ENCODE assay signal across 1 cellular context in genomic region chr6:20212392-20213111, GRCh38.
TF ChIP-seq lines count a peak whose summit lies in the region.

A gene with protein sequence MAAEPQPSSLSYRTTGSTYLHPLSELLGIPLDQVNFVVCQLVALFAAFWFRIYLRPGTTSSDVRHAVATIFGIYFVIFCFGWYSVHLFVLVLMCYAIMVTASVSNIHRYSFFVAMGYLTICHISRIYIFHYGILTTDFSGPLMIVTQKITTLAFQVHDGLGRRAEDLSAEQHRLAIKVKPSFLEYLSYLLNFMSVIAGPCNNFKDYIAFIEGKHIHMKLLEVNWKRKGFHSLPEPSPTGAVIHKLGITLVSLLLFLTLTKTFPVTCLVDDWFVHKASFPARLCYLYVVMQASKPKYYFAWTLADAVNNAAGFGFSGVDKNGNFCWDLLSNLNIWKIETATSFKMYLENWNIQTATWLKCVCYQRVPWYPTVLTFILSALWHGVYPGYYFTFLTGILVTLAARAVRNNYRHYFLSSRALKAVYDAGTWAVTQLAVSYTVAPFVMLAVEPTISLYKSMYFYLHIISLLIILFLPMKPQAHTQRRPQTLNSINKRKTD (minus strand): TSS chr6:20212469. CDS start chr6:20212234, 235 bp downstream.

TF ChIP-seq in K562, 482 proteins besides CTCF, POLR2A, EP300 and RAD21 (continued from another document and continues in another):
- no peak for TF ChIP-seq POLR3A (IDR thresholded peaks at IDR 0.05; ENCODE audit: borderline replicate concordance, extremely low read depth, insufficient read depth, insufficient read length)
- TF ChIP-seq HSF4 (CRISPR knock-in tag; IDR thresholded peaks at IDR 0.05; ENCODE audit: borderline replicate concordance) = no peak
- TF ChIP-seq, protein P1, sequence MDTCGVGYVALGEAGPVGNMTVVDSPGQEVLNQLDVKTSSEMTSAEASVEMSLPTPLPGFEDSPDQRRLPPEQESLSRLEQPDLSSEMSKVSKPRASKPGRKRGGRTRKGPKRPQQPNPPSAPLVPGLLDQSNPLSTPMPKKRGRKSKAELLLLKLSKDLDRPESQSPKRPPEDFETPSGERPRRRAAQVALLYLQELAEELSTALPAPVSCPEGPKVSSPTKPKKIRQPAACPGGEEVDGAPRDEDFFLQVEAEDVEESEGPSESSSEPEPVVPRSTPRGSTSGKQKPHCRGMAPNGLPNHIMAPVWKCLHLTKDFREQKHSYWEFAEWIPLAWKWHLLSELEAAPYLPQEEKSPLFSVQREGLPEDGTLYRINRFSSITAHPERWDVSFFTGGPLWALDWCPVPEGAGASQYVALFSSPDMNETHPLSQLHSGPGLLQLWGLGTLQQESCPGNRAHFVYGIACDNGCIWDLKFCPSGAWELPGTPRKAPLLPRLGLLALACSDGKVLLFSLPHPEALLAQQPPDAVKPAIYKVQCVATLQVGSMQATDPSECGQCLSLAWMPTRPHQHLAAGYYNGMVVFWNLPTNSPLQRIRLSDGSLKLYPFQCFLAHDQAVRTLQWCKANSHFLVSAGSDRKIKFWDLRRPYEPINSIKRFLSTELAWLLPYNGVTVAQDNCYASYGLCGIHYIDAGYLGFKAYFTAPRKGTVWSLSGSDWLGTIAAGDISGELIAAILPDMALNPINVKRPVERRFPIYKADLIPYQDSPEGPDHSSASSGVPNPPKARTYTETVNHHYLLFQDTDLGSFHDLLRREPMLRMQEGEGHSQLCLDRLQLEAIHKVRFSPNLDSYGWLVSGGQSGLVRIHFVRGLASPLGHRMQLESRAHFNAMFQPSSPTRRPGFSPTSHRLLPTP (IDR thresholded peaks at IDR 0.05; ENCODE audit: borderline replicate concordance, extremely low read depth, insufficient read length) = no peak
- TF ChIP-seq E4F1 (CRISPR knock-in tag; IDR thresholded peaks at IDR 0.05; ENCODE audit: borderline replicate concordance) = no peak
- no peak for TF ChIP-seq ETV6 (IDR thresholded peaks at IDR 0.05; ENCODE audit: borderline replicate concordance in 1 of 2, low read depth in 2 of 2, low read length in 1 of 2)
- no peak for TF ChIP-seq ETV6 (CRISPR knock-in tag; IDR thresholded peaks at IDR 0.05; ENCODE audit: borderline replicate concordance)
- TF ChIP-seq, protein P2, sequence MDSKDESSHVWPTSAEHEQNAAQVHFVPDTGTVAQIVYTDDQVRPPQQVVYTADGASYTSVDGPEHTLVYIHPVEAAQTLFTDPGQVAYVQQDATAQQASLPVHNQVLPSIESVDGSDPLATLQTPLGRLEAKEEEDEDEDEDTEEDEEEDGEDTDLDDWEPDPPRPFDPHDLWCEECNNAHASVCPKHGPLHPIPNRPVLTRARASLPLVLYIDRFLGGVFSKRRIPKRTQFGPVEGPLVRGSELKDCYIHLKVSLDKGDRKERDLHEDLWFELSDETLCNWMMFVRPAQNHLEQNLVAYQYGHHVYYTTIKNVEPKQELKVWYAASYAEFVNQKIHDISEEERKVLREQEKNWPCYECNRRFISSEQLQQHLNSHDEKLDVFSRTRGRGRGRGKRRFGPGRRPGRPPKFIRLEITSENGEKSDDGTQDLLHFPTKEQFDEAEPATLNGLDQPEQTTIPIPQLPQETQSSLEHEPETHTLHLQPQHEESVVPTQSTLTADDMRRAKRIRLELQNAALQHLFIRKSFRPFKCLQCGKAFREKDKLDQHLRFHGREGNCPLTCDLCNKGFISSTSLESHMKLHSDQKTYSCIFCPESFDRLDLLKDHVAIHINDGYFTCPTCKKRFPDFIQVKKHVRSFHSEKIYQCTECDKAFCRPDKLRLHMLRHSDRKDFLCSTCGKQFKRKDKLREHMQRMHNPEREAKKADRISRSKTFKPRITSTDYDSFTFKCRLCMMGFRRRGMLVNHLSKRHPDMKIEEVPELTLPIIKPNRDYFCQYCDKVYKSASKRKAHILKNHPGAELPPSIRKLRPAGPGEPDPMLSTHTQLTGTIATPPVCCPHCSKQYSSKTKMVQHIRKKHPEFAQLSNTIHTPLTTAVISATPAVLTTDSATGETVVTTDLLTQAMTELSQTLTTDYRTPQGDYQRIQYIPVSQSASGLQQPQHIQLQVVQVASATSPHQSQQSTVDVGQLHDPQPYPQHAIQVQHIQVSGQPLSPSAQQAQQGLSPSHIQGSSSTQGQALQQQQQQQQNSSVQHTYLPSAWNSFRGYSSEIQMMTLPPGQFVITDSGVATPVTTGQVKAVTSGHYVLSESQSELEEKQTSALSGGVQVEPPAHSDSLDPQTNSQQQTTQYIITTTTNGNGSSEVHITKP (IDR thresholded peaks at IDR 0.05; ENCODE audit: partially characterized antibody) = peak; percentile 87
- no peak for TF ChIP-seq ZNF766 (CRISPR knock-in tag; conservative IDR thresholded peaks at IDR 0.05)
- TF ChIP-seq ZHX1 (conservative IDR thresholded peaks at IDR 0.05; ENCODE audit: low read length) = no peak
- no peak for TF ChIP-seq SMARCA5 (IDR thresholded peaks at IDR 0.05)
- no peak; the same call in 1 of the 2 replicates for TF ChIP-seq FOXP1 (CRISPR knock-in tag; IDR thresholded peaks at IDR 0.05)
- TF ChIP-seq RFX1 (IDR thresholded peaks at IDR 0.05) = no peak
- TF ChIP-seq, protein P3, sequence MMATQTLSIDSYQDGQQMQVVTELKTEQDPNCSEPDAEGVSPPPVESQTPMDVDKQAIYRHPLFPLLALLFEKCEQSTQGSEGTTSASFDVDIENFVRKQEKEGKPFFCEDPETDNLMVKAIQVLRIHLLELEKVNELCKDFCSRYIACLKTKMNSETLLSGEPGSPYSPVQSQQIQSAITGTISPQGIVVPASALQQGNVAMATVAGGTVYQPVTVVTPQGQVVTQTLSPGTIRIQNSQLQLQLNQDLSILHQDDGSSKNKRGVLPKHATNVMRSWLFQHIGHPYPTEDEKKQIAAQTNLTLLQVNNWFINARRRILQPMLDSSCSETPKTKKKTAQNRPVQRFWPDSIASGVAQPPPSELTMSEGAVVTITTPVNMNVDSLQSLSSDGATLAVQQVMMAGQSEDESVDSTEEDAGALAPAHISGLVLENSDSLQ (IDR thresholded peaks at IDR 0.05) = no peak
- TF ChIP-seq NR4A1 (CRISPR knock-in tag; IDR thresholded peaks at IDR 0.05) = 0 out of 2 replicates have a peak, but pooled peaks have one; percentile 4
- no peak for TF ChIP-seq NR4A1 (tag; IDR thresholded peaks at IDR 0.05)
- TF ChIP-seq KHSRP (IDR thresholded peaks at IDR 0.05) = no peak
- TF ChIP-seq KLF1 (tag; IDR thresholded peaks at IDR 0.05) = no peak; the same call in 1 of the 2 replicates
- 0 out of 2 replicates have a peak, but pooled peaks have one; percentile 18 for TF ChIP-seq HDAC8 (tag; IDR thresholded peaks at IDR 0.05)
- TF ChIP-seq KDM4B (IDR thresholded peaks at IDR 0.05; ENCODE audit: borderline replicate concordance in 2 of 2, low read depth in 1 of 2) = no peak; a peak in 1 of 4 replicates
- no peak for TF ChIP-seq ARID3A (IDR thresholded peaks at IDR 0.05; ENCODE audit: borderline replicate concordance, low read depth, low read length)
- no peak for TF ChIP-seq MIER1 (IDR thresholded peaks at IDR 0.05; ENCODE audit: low read depth)
- peak; percentile 23; the same call in 1 of the 2 replicates for TF ChIP-seq SPI1 (IDR thresholded peaks at IDR 0.05; ENCODE audit: borderline replicate concordance, low read depth, low read length)
- no peak for TF ChIP-seq DDX20 (tag; IDR thresholded peaks at IDR 0.05; ENCODE audit: low read depth)
- TF ChIP-seq, protein P4, sequence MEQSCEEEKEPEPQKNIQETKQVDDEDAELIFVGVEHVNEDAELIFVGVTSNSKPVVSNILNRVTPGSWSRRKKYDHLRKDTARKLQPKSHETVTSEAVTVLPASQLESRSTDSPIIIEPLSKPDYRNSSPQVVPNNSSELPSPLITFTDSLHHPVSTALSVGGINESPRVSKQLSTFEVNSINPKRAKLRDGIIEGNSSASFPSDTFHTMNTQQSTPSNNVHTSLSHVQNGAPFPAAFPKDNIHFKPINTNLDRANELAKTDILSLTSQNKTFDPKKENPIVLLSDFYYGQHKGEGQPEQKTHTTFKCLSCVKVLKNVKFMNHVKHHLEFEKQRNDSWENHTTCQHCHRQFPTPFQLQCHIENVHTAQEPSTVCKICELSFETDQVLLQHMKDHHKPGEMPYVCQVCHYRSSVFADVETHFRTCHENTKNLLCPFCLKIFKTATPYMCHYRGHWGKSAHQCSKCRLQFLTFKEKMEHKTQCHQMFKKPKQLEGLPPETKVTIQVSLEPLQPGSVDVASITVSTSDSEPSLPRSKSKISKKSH (CRISPR knock-in tag; IDR thresholded peaks at IDR 0.05) = no peak
- peak; percentile 92 for TF ChIP-seq POLR2G (IDR thresholded peaks at IDR 0.05; ENCODE audit: low read depth, low read length)
- no peak for TF ChIP-seq TSC22D4 (tag; IDR thresholded peaks at IDR 0.05)
- no peak for TF ChIP-seq CGGBP1 (CRISPR knock-in tag; IDR thresholded peaks at IDR 0.05)
- no peak for TF ChIP-seq THRA (IDR thresholded peaks at IDR 0.05)
- no peak for TF ChIP-seq ZNF124 (CRISPR knock-in tag; IDR thresholded peaks at IDR 0.05)
- TF ChIP-seq, protein P5, sequence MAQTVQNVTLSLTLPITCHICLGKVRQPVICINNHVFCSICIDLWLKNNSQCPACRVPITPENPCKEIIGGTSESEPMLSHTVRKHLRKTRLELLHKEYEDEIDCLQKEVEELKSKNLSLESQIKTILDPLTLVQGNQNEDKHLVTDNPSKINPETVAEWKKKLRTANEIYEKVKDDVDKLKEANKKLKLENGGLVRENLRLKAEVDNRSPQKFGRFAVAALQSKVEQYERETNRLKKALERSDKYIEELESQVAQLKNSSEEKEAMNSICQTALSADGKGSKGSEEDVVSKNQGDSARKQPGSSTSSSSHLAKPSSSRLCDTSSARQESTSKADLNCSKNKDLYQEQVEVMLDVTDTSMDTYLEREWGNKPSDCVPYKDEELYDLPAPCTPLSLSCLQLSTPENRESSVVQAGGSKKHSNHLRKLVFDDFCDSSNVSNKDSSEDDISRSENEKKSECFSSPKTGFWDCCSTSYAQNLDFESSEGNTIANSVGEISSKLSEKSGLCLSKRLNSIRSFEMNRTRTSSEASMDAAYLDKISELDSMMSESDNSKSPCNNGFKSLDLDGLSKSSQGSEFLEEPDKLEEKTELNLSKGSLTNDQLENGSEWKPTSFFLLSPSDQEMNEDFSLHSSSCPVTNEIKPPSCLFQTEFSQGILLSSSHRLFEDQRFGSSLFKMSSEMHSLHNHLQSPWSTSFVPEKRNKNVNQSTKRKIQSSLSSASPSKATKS (CRISPR knock-in tag; IDR thresholded peaks at IDR 0.05) = no peak
- no peak for TF ChIP-seq KAT8 (IDR thresholded peaks at IDR 0.05; ENCODE audit: low read depth)
- TF ChIP-seq RBM25 (IDR thresholded peaks at IDR 0.05; ENCODE audit: low read depth, low read length, severe bottlenecking) = peak; percentile 79
- no peak for TF ChIP-seq ZNF12 (CRISPR knock-in tag; IDR thresholded peaks at IDR 0.05)
